ENCODE assay signal across 8 cellular contexts in the genomic region with DNA sequence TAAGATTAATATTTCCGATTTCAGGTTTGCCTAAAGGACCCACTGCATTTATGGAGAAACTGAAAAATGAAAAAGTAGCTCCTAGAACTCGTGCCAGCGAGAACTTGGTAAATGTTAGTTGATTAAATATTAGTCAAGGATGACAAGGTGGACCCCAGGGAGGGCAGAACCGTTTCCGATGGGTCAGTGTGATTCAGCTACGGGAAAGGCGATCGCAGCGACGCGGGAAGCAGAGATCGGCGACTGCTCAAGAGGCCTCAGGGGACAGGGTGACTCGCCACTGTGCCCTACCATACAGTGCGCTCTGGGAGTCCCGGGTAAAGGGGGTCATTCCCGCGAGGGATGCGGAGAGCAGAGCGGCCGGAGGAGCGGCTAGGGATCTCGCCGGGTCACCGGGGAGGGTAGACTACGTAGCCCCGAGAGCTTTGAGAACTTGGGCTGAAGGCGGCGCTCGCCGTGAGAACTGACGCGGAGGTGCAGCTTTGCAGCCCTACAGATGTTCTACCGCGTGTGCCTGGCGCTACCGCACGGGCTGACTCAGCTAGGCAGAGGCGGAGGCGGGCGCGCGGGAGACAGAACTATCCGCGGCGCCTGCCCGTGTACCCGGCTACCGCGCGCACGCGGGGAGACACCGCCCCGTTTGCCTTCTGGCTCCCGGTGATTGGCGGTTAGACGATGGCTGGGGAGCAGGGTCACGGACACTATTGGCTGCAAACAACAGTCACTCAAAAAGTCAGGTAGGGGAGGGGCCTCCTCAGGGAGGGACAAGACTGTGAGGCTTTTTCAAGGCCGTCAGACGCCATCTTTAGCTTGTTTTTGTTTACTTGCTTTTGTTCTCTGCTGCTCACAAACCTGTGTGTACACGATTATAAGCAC. TPM values are rescaled to one million over a fixed set of nuclear protein-coding genes. Genes with fewer than 3 reads are reported as not detected.
DNase-seq lines count a peak whose midpoint lies in the region; ATAC-seq, FAIRE-seq and TF ChIP-seq lines count a peak whose summit lies in the region.

No MANE protein-coding gene starts in this region.

- no peaks in the 10 kb centered on the region for H3K9me3 ChIP-seq in psoas muscle
- no peaks in the 10 kb centered on the region for H3K9me3 ChIP-seq in uterus

- H3K36me3 ChIP-seq in psoas muscle (ENCODE audit: insufficient read depth in 1 of 2, low read depth in 1 of 2) (no peaks in the 10 kb centered on the region), uterus (no peaks in the 10 kb centered on the region)

- FAIRE-seq in GM12892 (lab: Jason Lieb, UNC): peak; percentile 98

- intact Hi-C loops in left ventricle myocardium superior (cut with micrococcal nuclease): no loop called here
- intact Hi-C loops in psoas muscle (cut with DNase I): no loop called here
- intact Hi-C loops in uterus (cut with DNase I; ENCODE audit: low total_unique reads): no loop called here

- DNase-seq in GM12892 (ENCODE audit: insufficient read length): peak; percentile 82
- DNase-seq in NCI-H146 (lab: John Stamatoyannopoulos, UW): peak; percentile 97
- DNase-seq in T-helper 1 cell: peak; percentile 92 to 99 (median 96)
- peak; percentile 77 to 99 (median 96) for DNase-seq in amygdala (lab: John Stamatoyannopoulos, UW)
- DNase-seq in left ventricle myocardium superior: peak; percentile 97
- DNase-seq in psoas muscle: peak; percentile 96 to 98
- DNase-seq in uterus: peak; percentile 96 to 97

- TF ChIP-seq POLR2A in GM12892 (IDR thresholded peaks at IDR 0.05; ENCODE audit: low read depth, low read length) (peak; percentile 95), uterus (IDR thresholded peaks at IDR 0.05) (peak; percentile 86 to 92)

- H3K4me3 ChIP-seq in psoas muscle: peak overlapping the region; percentile 86
- H3K4me3 ChIP-seq in uterus: peak overlapping the region; percentile 68 to 72

- ATAC-seq in HG02852 (IDR thresholded peaks at IDR 0.05; ENCODE audit: unreplicated experiment) (peak; percentile 95), left ventricle myocardium superior (peak; percentile 99), psoas muscle (peak; percentile 97 to 99 (median 98))

- peak overlapping the region; percentile 96 for H3K27ac ChIP-seq in psoas muscle
- peak overlapping the region; percentile 93 to 97 for H3K27ac ChIP-seq in uterus

- 0 to 1% (median 0%) methylated on average over 57 to 62 of the region's 62 CpGs for WGBS in psoas muscle, 3 donors

- H3K4me1 ChIP-seq in psoas muscle (peaks cover 19% of the 10 kb centered on the region), uterus (no peaks in the 10 kb centered on the region)

- TF ChIP-seq CTCF in psoas muscle (IDR thresholded peaks at IDR 0.05) (peak; percentile 21), uterus (IDR thresholded peaks at IDR 0.05) (no peak)

- H3K27me3 ChIP-seq in psoas muscle (ENCODE audit: insufficient read depth in 3 of 3, low read length in 2 of 3) (no peaks in the 10 kb centered on the region), uterus (no peaks in the 10 kb centered on the region)

RNA-seq across cellular contexts. Expression of gene C14orf93, which starts 3.2 kb away (rescaled TPM):
- polyA plus RNA-seq in GM12892 (2012; ENCODE audit: missing spikeins): 4.6 TPM
- total RNA-seq in left ventricle myocardium superior: 6.2 TPM
- total RNA-seq in psoas muscle: 1 to 10 TPM; 2.1 to 5.1 (median 4.2) TPM
- 1 to 10 TPM; 1.7 to 4.1 (median 3.4) TPM for polyA plus RNA-seq in psoas muscle
- total RNA-seq in uterus: 10 to 100 TPM in 2 of 4 donors, 1 to 10 TPM in 2; 7.2 to 18.6 (median 10.4) TPM

RNA-seq across cellular contexts. Expression of gene AJUBA, which starts 24.4 kb away (rescaled TPM):
- 2.3 TPM for polyA plus RNA-seq in GM12892 (2012; ENCODE audit: missing spikeins)
- total RNA-seq in left ventricle myocardium superior: 12.4 TPM
- 1 to 10 TPM in 3 of 4 donors, under 1 TPM in 1; 0.95 to 1.5 (median 1.2) TPM for total RNA-seq in psoas muscle
- under 1 TPM; 0.65 to 0.77 (median 0.66) TPM for polyA plus RNA-seq in psoas muscle
- total RNA-seq in uterus: 10 to 100 TPM in 3 of 4 donors, 1 to 10 TPM in 1; 6.8 to 51.7 (median 27.1) TPM

RNA-seq across cellular contexts. Expression of gene PSMB5, which starts 27.9 kb away (rescaled TPM):
- 84.0 TPM for polyA plus RNA-seq in GM12892 (2012; ENCODE audit: missing spikeins)
- total RNA-seq in left ventricle myocardium superior: 111 TPM
- 100 to 1,000 TPM; 156 to 307 (median 250) TPM for total RNA-seq in psoas muscle
- 100 to 1,000 TPM; 304 to 619 (median 496) TPM for polyA plus RNA-seq in psoas muscle
- 100 to 1,000 TPM in 2 of 4 donors, 10 to 100 TPM in 2; 18.4 to 121 (median 92.0) TPM for total RNA-seq in uterus

RNA-seq across cellular contexts. Expression of gene PSMB11, which starts 35.2 kb away (rescaled TPM):
- polyA plus RNA-seq in GM12892 (2012; ENCODE audit: missing spikeins): not detected
- total RNA-seq in left ventricle myocardium superior (not detected), psoas muscle (not detected), uterus (not detected)
- polyA plus RNA-seq in psoas muscle: under 1 TPM in 2 of 3 donors, not detected in 1; 0.03 to 0.51 TPM

RNA-seq across cellular contexts. Expression of gene HAUS4, which starts 49.9 kb away (rescaled TPM):
- polyA plus RNA-seq in GM12892 (2012; ENCODE audit: missing spikeins): 63.8 TPM
- total RNA-seq in left ventricle myocardium superior (19.4 TPM), psoas muscle (10 to 100 TPM; 11.3 to 19.3 (median 12.0) TPM), uterus (10 to 100 TPM; 30.0 to 65.3 (median 34.7) TPM)
- 10 to 100 TPM; 13.7 to 23.7 (median 16.2) TPM for polyA plus RNA-seq in psoas muscle

Comparison
In these comparisons a context has a peak if more than half of its experiments do, and no peak if none do; other contexts are left out.
1. Peak in every context shown above with its lines: DNase-seq, ATAC-seq, H3K4me3 ChIP-seq and H3K27ac ChIP-seq.